Comparison of ENCODE assay signal across 15 cellular contexts in the genomic region with DNA sequence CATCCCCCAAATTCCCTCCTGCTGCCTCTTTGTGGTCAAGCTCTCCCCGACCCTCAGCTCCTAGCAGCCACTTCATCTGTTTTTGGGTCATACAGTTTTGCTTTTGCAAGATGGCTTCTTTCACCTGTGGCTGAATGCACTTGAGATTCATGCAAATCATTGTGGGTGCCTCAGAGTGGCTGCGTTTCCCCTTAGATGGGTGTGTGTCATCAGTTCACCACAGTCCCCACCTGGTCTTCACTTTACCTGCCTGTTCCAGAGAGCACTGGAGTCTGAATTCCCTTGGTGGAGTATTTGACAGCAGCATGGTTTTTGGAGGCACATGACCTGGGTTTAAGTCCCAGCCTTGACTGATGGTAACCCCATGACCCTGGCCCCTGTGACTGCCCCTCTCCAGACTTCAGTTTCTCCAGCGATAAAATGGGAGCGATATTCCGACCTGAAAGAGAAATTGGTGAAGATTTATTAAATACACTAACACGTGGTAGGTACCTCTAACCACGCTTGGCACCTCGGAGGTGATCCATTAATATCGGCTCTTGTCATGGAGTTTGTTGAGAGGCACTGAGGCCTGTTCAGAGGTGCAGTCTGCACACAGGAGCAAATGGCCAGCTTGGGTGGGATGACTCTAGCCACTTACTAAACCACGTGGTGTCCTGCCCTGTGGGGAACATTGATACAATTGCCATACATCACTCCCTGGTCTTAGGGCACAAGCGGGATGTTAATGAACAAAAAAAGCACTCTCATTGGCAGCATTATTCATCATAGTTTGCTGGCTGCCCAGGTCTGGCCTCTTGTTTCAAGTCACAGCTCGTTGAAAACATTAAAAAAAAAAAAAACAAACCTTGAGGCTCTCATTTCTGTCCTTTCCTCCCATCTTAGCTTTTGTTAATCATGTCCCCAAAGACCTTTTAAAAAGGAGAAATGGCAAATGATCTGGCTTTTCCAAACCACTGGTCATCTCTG.
"Had no signal": no experiment of that assay in that cellular context is flagged by ENCODE, and none has a peak within 500 bp of the region (broad histone marks: within the 10 kb centered on the region; RNA-seq: fewer than 3 reads in every experiment).

No MANE protein-coding gene starts in this region.

- ATAC-seq: body of pancreas; effector memory CD8-positive, alpha-beta T cell; left lung; naive thymus-derived CD4-positive, alpha-beta T cell; WTC11 had no signal

- DNase-seq: activated CD4-positive, alpha-beta T cell treated with anti-CD3 and anti-CD28 coated beads for 48 hours; activated CD8-positive, alpha-beta memory T cell treated with anti-CD3 and anti-CD28 coated beads for 24 hours; activated naive CD4-positive, alpha-beta T cell treated with anti-CD3 and anti-CD28 coated beads, Interleukin-2, amount 50 U/mL, for 16 hours; adrenal gland; body of pancreas; cerebellar nuclear complex; effector memory CD8-positive, alpha-beta T cell; erythroblast; immature natural killer cell; left lung; naive thymus-derived CD4-positive, alpha-beta T cell; tibial artery had no signal

- H3K4me2 ChIP-seq: smooth muscle cell had no signal

- H3K36me3 ChIP-seq: adrenal gland, left lung, right atrium auricular region, tibial artery had no signal

- H3K9me3 ChIP-seq: adrenal gland, body of pancreas, left lung, right atrium auricular region, tibial artery had no signal

- H3K4me3 ChIP-seq: adrenal gland, body of pancreas, left lung, right atrium auricular region, smooth muscle cell, tibial artery had no signal

- H3K4me1 ChIP-seq: adrenal gland, left lung, right atrium auricular region, tibial artery had no signal

- H3K27ac ChIP-seq: adrenal gland, body of pancreas, left lung, right atrium auricular region, tibial artery had no signal

- H3K27me3 ChIP-seq: body of pancreas, right atrium auricular region had no signal
